1 cellular context compared by ENCODE assay signal in the genomic region with DNA sequence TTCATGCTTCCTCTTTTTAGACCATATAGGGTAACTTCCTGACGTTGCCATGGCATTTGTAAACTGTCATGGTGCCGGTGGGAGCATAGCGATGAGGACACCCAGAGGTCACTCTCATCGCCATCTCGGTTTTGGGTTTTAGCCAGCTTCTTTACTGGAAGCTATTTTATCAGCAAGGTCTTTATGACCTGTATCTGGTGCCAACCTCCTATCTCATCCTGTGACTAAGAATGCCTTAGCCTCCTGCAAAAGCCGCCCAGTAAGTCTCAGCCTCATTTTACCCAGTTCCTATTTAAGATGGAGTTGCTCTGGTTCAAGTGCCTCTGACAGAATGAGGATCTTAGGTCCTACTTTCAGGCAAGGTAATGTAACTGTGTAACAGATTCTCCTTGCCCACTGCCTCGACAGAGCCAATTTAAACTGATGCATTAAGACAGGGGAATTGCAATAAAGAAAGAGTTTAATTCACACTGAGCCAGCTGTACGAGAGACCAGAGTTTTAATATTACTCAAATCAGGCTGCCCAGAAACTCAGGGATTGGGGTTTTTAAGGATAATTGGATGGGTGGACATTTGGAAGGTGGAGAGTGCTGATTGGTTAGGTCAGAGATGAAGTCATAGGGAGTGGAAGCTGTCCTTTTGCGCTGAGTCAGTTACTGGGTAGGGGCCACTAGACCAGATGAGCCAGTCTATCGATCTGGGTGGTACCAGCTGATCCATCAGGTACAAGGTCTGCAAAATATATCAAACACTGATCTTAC.
A peak's percentile ranks its signal among the peaks of the same experiment; 100 is the strongest.
TF ChIP-seq lines count a peak whose summit lies in the region.

No MANE protein-coding gene starts in this region.

TF ChIP-seq in K562, 482 proteins besides CTCF, POLR2A, EP300 and RAD21 (continued from another document and continues in another):
- TF ChIP-seq, protein P1, sequence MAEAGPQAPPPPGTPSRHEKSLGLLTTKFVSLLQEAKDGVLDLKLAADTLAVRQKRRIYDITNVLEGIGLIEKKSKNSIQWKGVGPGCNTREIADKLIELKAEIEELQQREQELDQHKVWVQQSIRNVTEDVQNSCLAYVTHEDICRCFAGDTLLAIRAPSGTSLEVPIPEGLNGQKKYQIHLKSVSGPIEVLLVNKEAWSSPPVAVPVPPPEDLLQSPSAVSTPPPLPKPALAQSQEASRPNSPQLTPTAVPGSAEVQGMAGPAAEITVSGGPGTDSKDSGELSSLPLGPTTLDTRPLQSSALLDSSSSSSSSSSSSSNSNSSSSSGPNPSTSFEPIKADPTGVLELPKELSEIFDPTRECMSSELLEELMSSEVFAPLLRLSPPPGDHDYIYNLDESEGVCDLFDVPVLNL (CRISPR knock-in tag; IDR thresholded peaks at IDR 0.05; ENCODE audit: low read depth): no peak
- peak; percentile 80 for TF ChIP-seq C11orf30 (IDR thresholded peaks at IDR 0.05; ENCODE audit: low read depth)
- TF ChIP-seq ZNF551 (CRISPR knock-in tag; IDR thresholded peaks at IDR 0.05): no peak
- peak; percentile 99 for TF ChIP-seq ZNF592 (IDR thresholded peaks at IDR 0.05)
- no peak for TF ChIP-seq STAT5B (CRISPR knock-in tag; IDR thresholded peaks at IDR 0.05)
- TF ChIP-seq CREM (IDR thresholded peaks at IDR 0.05; ENCODE audit: low read depth): 0 out of 2 replicates have a peak, but pooled peaks have one; percentile 10
- no peak for TF ChIP-seq ETS2 (tag; IDR thresholded peaks at IDR 0.05; ENCODE audit: borderline replicate concordance, poor library complexity, severe bottlenecking)
- no peak for TF ChIP-seq SREBF2 (CRISPR knock-in tag; IDR thresholded peaks at IDR 0.05)
- TF ChIP-seq, protein P2, sequence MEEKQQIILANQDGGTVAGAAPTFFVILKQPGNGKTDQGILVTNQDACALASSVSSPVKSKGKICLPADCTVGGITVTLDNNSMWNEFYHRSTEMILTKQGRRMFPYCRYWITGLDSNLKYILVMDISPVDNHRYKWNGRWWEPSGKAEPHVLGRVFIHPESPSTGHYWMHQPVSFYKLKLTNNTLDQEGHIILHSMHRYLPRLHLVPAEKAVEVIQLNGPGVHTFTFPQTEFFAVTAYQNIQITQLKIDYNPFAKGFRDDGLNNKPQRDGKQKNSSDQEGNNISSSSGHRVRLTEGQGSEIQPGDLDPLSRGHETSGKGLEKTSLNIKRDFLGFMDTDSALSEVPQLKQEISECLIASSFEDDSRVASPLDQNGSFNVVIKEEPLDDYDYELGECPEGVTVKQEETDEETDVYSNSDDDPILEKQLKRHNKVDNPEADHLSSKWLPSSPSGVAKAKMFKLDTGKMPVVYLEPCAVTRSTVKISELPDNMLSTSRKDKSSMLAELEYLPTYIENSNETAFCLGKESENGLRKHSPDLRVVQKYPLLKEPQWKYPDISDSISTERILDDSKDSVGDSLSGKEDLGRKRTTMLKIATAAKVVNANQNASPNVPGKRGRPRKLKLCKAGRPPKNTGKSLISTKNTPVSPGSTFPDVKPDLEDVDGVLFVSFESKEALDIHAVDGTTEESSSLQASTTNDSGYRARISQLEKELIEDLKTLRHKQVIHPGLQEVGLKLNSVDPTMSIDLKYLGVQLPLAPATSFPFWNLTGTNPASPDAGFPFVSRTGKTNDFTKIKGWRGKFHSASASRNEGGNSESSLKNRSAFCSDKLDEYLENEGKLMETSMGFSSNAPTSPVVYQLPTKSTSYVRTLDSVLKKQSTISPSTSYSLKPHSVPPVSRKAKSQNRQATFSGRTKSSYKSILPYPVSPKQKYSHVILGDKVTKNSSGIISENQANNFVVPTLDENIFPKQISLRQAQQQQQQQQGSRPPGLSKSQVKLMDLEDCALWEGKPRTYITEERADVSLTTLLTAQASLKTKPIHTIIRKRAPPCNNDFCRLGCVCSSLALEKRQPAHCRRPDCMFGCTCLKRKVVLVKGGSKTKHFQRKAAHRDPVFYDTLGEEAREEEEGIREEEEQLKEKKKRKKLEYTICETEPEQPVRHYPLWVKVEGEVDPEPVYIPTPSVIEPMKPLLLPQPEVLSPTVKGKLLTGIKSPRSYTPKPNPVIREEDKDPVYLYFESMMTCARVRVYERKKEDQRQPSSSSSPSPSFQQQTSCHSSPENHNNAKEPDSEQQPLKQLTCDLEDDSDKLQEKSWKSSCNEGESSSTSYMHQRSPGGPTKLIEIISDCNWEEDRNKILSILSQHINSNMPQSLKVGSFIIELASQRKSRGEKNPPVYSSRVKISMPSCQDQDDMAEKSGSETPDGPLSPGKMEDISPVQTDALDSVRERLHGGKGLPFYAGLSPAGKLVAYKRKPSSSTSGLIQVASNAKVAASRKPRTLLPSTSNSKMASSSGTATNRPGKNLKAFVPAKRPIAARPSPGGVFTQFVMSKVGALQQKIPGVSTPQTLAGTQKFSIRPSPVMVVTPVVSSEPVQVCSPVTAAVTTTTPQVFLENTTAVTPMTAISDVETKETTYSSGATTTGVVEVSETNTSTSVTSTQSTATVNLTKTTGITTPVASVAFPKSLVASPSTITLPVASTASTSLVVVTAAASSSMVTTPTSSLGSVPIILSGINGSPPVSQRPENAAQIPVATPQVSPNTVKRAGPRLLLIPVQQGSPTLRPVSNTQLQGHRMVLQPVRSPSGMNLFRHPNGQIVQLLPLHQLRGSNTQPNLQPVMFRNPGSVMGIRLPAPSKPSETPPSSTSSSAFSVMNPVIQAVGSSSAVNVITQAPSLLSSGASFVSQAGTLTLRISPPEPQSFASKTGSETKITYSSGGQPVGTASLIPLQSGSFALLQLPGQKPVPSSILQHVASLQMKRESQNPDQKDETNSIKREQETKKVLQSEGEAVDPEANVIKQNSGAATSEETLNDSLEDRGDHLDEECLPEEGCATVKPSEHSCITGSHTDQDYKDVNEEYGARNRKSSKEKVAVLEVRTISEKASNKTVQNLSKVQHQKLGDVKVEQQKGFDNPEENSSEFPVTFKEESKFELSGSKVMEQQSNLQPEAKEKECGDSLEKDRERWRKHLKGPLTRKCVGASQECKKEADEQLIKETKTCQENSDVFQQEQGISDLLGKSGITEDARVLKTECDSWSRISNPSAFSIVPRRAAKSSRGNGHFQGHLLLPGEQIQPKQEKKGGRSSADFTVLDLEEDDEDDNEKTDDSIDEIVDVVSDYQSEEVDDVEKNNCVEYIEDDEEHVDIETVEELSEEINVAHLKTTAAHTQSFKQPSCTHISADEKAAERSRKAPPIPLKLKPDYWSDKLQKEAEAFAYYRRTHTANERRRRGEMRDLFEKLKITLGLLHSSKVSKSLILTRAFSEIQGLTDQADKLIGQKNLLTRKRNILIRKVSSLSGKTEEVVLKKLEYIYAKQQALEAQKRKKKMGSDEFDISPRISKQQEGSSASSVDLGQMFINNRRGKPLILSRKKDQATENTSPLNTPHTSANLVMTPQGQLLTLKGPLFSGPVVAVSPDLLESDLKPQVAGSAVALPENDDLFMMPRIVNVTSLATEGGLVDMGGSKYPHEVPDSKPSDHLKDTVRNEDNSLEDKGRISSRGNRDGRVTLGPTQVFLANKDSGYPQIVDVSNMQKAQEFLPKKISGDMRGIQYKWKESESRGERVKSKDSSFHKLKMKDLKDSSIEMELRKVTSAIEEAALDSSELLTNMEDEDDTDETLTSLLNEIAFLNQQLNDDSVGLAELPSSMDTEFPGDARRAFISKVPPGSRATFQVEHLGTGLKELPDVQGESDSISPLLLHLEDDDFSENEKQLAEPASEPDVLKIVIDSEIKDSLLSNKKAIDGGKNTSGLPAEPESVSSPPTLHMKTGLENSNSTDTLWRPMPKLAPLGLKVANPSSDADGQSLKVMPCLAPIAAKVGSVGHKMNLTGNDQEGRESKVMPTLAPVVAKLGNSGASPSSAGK (IDR thresholded peaks at IDR 0.05): no peak
- TF ChIP-seq NFXL1 (CRISPR knock-in tag; IDR thresholded peaks at IDR 0.05): no peak
- TF ChIP-seq XRCC3 (IDR thresholded peaks at IDR 0.05): no peak
- TF ChIP-seq HOMEZ (CRISPR knock-in tag; IDR thresholded peaks at IDR 0.05): peak; percentile 92
- no peak for TF ChIP-seq RCOR1 (IDR thresholded peaks at IDR 0.05; ENCODE audit: borderline replicate concordance in 1 of 2, low read depth in 2 of 2, low read length in 2 of 2)
- TF ChIP-seq BDP1 (IDR thresholded peaks at IDR 0.05; ENCODE audit: insufficient read depth, insufficient read length): no peak
- TF ChIP-seq, protein P3, sequence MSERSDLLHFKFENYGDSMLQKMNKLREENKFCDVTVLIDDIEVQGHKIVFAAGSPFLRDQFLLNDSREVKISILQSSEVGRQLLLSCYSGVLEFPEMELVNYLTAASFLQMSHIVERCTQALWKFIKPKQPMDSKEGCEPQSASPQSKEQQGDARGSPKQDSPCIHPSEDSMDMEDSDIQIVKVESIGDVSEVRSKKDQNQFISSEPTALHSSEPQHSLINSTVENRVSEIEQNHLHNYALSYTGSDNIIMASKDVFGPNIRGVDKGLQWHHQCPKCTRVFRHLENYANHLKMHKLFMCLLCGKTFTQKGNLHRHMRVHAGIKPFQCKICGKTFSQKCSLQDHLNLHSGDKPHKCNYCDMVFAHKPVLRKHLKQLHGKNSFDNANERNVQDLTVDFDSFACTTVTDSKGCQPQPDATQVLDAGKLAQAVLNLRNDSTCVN (CRISPR knock-in tag; IDR thresholded peaks at IDR 0.05): peak; percentile 80; the same call in 1 of the 2 replicates
- TF ChIP-seq ILK (tag; IDR thresholded peaks at IDR 0.05; ENCODE audit: borderline replicate concordance, low read depth): peak; percentile 92; the same call in 1 of the 2 replicates
- no peak for TF ChIP-seq THAP12 (CRISPR knock-in tag; IDR thresholded peaks at IDR 0.05)
- TF ChIP-seq BCOR (IDR thresholded peaks at IDR 0.05): no peak
- TF ChIP-seq, protein P4, sequence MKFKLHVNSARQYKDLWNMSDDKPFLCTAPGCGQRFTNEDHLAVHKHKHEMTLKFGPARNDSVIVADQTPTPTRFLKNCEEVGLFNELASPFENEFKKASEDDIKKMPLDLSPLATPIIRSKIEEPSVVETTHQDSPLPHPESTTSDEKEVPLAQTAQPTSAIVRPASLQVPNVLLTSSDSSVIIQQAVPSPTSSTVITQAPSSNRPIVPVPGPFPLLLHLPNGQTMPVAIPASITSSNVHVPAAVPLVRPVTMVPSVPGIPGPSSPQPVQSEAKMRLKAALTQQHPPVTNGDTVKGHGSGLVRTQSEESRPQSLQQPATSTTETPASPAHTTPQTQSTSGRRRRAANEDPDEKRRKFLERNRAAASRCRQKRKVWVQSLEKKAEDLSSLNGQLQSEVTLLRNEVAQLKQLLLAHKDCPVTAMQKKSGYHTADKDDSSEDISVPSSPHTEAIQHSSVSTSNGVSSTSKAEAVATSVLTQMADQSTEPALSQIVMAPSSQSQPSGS (CRISPR knock-in tag; IDR thresholded peaks at IDR 0.05): no peak
- TF ChIP-seq MAFK (IDR thresholded peaks at IDR 0.05; ENCODE audit: low read length): no peak; the same call in 1 of the 2 replicates
- no peak for TF ChIP-seq PML (IDR thresholded peaks at IDR 0.05; ENCODE audit: low read length)
- peak in 1 of 2 experiments; percentile 93; a peak in 3 of 4 replicates for TF ChIP-seq SRF (CRISPR knock-in tag; IDR thresholded peaks at IDR 0.05)
- peak; percentile 97 for TF ChIP-seq IRF9 (tag; IDR thresholded peaks at IDR 0.05)
- no peak for TF ChIP-seq MYNN (IDR thresholded peaks at IDR 0.05)
- no peak for TF ChIP-seq MYNN (CRISPR knock-in tag; IDR thresholded peaks at IDR 0.05)
